In genomic region chr4:2459589-2460349, GRCh38 we compare ENCODE assay signal across 23 cellular contexts. TPM values are rescaled to one million over a fixed set of nuclear protein-coding genes. Genes with fewer than 3 reads are reported as not detected.
"Had no signal": no experiment of that assay in that cellular context is flagged by ENCODE, and none has a peak within 500 bp of the region (broad histone marks: within the 10 kb centered on the region; RNA-seq: fewer than 3 reads in every experiment).

No MANE protein-coding gene starts in this region.

- DNase-seq: caudate nucleus; effector CD4-positive, alpha-beta T cell; endodermal cell; erythroblast; foreskin melanocyte; heart left ventricle; hippocampal formation; natural killer cell; stimulated activated CD4-positive, alpha-beta T cell treated with anti-CD3 and anti-CD28 coated beads, Interleukin-12 subunit alpha, Interleukin-12 subunit beta, amount 100 ng/mL, for 4 hours; stimulated activated naive CD4-positive, alpha-beta T cell treated with Interleukin-2 at 50 U/mL for 16 hours; thyroid gland had no signal

- H3K27me3 ChIP-seq: thyroid gland had no signal

- H3K27ac ChIP-seq: coronary artery, heart left ventricle, skin epidermis, suprapubic skin, thyroid gland had no signal

- H3K4me3 ChIP-seq: coronary artery, heart left ventricle, skin epidermis, suprapubic skin, thyroid gland had no signal

- H3K4me3 Mint-ChIP-seq: endodermal cell had no signal

- H3K36me3 Mint-ChIP-seq: natural killer cell had no signal

- ATAC-seq: heart left ventricle, left lobe of liver, natural killer cell, sciatic nerve had no signal

- H3K36me3 ChIP-seq: heart left ventricle, suprapubic skin, thyroid gland had no signal

- H3K9me3 ChIP-seq: heart left ventricle, suprapubic skin, thyroid gland had no signal

- H3K9me3 Mint-ChIP-seq: endodermal cell, natural killer cell had no signal

- H3K27ac Mint-ChIP-seq: endodermal cell, natural killer cell had no signal

RNA-seq across cellular contexts. Expression of gene CFAP99, which starts 41.0 kb away (rescaled TPM):
- total RNA-seq: chondrocyte, dermis microvascular lymphatic vessel endothelial cell, endodermal cell, endothelial cell of umbilical vein, heart left ventricle, lower leg skin, myocyte, natural killer cell, pulmonary artery endothelial cell, sciatic nerve, suprapubic skin, ureter had no signal
- polyA plus RNA-seq: heart left ventricle had no signal
